ENCODE assay signal across 8 cellular contexts in the genomic region with DNA sequence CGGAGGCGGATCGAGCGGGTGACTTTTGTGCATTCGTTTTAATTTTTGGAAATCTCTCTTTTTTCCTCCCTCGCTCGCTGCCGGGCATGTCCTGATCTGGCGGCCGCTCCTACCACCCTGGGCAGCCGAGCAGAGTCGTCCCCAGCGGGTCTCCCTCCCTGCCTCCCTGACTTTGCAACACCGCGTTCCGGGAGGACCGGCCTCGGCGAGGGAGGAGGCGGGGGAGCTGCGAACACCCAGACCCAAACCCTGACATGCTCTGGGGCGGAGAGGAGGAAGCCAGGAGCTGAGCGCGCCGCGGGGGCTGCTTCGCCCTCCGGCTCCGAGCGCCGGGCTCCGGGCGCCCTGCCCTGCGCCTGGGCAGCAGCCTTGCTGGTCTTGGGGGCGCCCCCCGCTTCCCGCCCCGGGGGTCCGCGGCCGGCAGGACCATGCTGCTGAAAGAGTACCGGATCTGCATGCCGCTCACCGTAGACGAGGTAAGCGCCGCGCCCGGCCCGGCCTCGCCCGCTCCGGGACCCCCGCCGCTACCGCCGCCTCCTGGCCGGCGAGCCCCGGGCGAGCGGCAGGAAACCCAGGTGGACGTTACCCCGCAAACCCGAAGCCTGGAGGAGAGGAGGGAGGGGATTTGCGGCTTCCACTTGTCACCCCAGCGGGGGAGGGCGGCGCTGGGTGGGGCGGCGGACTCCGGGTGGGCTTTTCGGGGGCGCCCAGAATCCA. TPM values are rescaled to one million over a fixed set of nuclear protein-coding genes. Genes with fewer than 3 reads are reported as not detected.
DNase-seq lines count a peak whose midpoint lies in the region; ATAC-seq, FAIRE-seq and TF ChIP-seq lines count a peak whose summit lies in the region.

No MANE protein-coding gene starts in this region.

- POLR2A ChIA-PET in activated CD8-positive, alpha-beta T cell treated with anti-CD3 and anti-CD28 coated beads, Interleukin-2, amount 10 ng/mL, durations not matched to agents 7 days and 5 days (lab: Charles Lee) = interaction anchor here (0.6 to 8.2 kb wide), 22 partner anchors 12 to 340 kb away, joined by 3 to 135 read pairs (median 6); a partner anchor contains a TSS
- POLR2A ChIA-PET in H1 (lab: Charles Lee; ENCODE audit: partially characterized antibody) = interaction anchor here (0.6 to 1.6 kb wide), 14 partner anchors 10 to 548 kb away, joined by 3 to 4 read pairs (median 3); no protein-coding TSS in a partner anchor

- 0% methylated on average over 37 of the region's 74 CpGs; no CpG with 5 or more reads in 1 of the 2 experiments for WGBS in H1 (ENCODE audit: extremely low coverage in 1 of 2, insufficient coverage in 1 of 2, insufficient read length in 1 of 2, insufficient replicate concordance in 2 of 2, low coverage in 1 of 2, low lambda C conversion rate in 2 of 2, missing lambda C conversion rate in 1 of 2), 2 experiments

- peak overlapping the region; percentile 89 for H3K4me3 Mint-ChIP-seq in activated CD8-positive, alpha-beta T cell treated with anti-CD3 and anti-CD28 coated beads, Interleukin-2, amount 10 ng/mL, durations not matched to agents 7 days and 5 days
- peak overlapping the region; percentile 82 for H3K4me3 Mint-ChIP-seq in mesothelial cell of epicardium
- H3K4me3 Mint-ChIP-seq in stimulated activated naive CD8-positive, alpha-beta T cell treated with anti-CD3 and anti-CD28 coated beads, Interleukin-15, Interleukin-2, amounts not matched to agents 100 ng/mL and 50 ng/mL, for 24 hours = peak overlapping the region; percentile 86

- H3K9ac ChIP-seq in DND-41 (ENCODE audit: low read depth, low read length) (peak overlapping the region; percentile 84), H1 (replicated peaks in 1 of 4; ENCODE audit: extremely low read depth in 1 of 4, low read depth in 3 of 4, low read length in 3 of 4) (peak overlapping the region; percentile 35 to 81 (median 69))

- no peak overlapping the region for H2AK5ac ChIP-seq in H1 (ENCODE audit: low read depth, low read length)

- no peaks in the 10 kb centered on the region for H3K9me3 Mint-ChIP-seq in activated CD8-positive, alpha-beta T cell treated with anti-CD3 and anti-CD28 coated beads, Interleukin-2, amount 10 ng/mL, durations not matched to agents 7 days and 5 days (ENCODE audit: insufficient read depth)
- no peaks in the 10 kb centered on the region for H3K9me3 Mint-ChIP-seq in mesothelial cell of epicardium
- no peaks in the 10 kb centered on the region for H3K9me3 Mint-ChIP-seq in stimulated activated naive CD8-positive, alpha-beta T cell treated with anti-CD3 and anti-CD28 coated beads, Interleukin-15, Interleukin-2, amounts not matched to agents 100 ng/mL and 50 ng/mL, for 24 hours

- no peaks in the 10 kb centered on the region for H3K27me3 ChIP-seq in DND-41 (ENCODE audit: insufficient read depth, low read length, poor library complexity)
- no peaks in the 10 kb centered on the region for H3K27me3 ChIP-seq in H1 (replicated peaks in 1 of 4; ENCODE audit: control insufficient read depth in 3 of 4, extremely low read depth in 1 of 4, insufficient read depth in 3 of 4, low read length in 3 of 4)

- H3K27ac ChIP-seq in DND-41 (ENCODE audit: low read length) (peak overlapping the region; percentile 76), H1 (ENCODE audit: low read depth, low read length) (peak overlapping the region; percentile 63; the same call in 1 of the 2 replicates)

- H3K4ac ChIP-seq in H1 (replicated peaks; ENCODE audit: insufficient read length, low read depth, low read length) = peak overlapping the region; percentile 75

- peak overlapping the region; percentile 90 for H3K27ac Mint-ChIP-seq in activated CD8-positive, alpha-beta T cell treated with anti-CD3 and anti-CD28 coated beads, Interleukin-2, amount 10 ng/mL, durations not matched to agents 7 days and 5 days
- H3K27ac Mint-ChIP-seq in mesothelial cell of epicardium = peak overlapping the region; percentile 84
- peak overlapping the region; percentile 76 for H3K27ac Mint-ChIP-seq in stimulated activated naive CD8-positive, alpha-beta T cell treated with anti-CD3 and anti-CD28 coated beads, Interleukin-15, Interleukin-2, amounts not matched to agents 100 ng/mL and 50 ng/mL, for 24 hours

- TF ChIP-seq EP300 in H1 (IDR thresholded peaks at IDR 0.05; ENCODE audit: borderline replicate concordance in 1 of 2, low read depth in 2 of 2, low read length in 2 of 2) = no peak

- H4K8ac ChIP-seq in H1 (ENCODE audit: extremely low read depth, insufficient read depth, low read length) = peak overlapping the region; percentile 73

- H2BK120ac ChIP-seq in H1 (replicated peaks; ENCODE audit: low read depth, low read length) = no peak overlapping the region

- H3K14ac ChIP-seq in H1 (ENCODE audit: insufficient read length) = no peak overlapping the region

- H3K18ac ChIP-seq in H1 (ENCODE audit: extremely low read depth, low read length) = peak overlapping the region; percentile 85

- peaks cover 24% of the 10 kb centered on the region for H3K36me3 Mint-ChIP-seq in activated CD8-positive, alpha-beta T cell treated with anti-CD3 and anti-CD28 coated beads, Interleukin-2, amount 10 ng/mL, durations not matched to agents 7 days and 5 days (ENCODE audit: low read depth)
- H3K36me3 Mint-ChIP-seq in mesothelial cell of epicardium = no peaks in the 10 kb centered on the region
- peaks cover 23% of the 10 kb centered on the region for H3K36me3 Mint-ChIP-seq in stimulated activated naive CD8-positive, alpha-beta T cell treated with anti-CD3 and anti-CD28 coated beads, Interleukin-15, Interleukin-2, amounts not matched to agents 100 ng/mL and 50 ng/mL, for 24 hours (ENCODE audit: low read depth)

- no peaks in the 10 kb centered on the region for H3K9me3 ChIP-seq in DND-41 (ENCODE audit: insufficient read depth, low read length, severe bottlenecking)
- peaks cover 0 to 4% of the 10 kb centered on the region in 2 experiments; a peak in 1 of 4 replicates for H3K9me3 ChIP-seq in H1 (ENCODE audit: insufficient read depth in 2 of 2, low read depth in 1 of 2, low read length in 1 of 2)

- H2BK5ac ChIP-seq in H1 (ENCODE audit: low read depth, low read length) = no peak overlapping the region; the same call in 1 of the 2 replicates

- no peaks in the 10 kb centered on the region; the same call in 1 of the 2 replicates for H3K36me3 ChIP-seq in DND-41 (ENCODE audit: insufficient read depth, low read length)
- peaks cover 0 to 3% (median 0%) of the 10 kb centered on the region in 4 experiments; a peak in 1 of 8 replicates for H3K36me3 ChIP-seq in H1 (ENCODE audit: control insufficient read depth in 2 of 4, insufficient read depth in 4 of 4, low read length in 3 of 4)

- H3K4me3 ChIP-seq in DND-41 (ENCODE audit: low read depth in 1 of 2, low read length in 2 of 2) (peak overlapping the region; percentile 81 to 88), H1 (ENCODE audit: extremely low read depth in 1 of 4, insufficient read depth in 2 of 4, low read depth in 3 of 4, low read length in 4 of 4) (peak overlapping the region; percentile 80 to 95 (median 91))

- H4K5ac ChIP-seq in H1 (ENCODE audit: insufficient read length, low read depth, low read length) = peak overlapping the region; percentile 69

- no peak for TF ChIP-seq POLR2A in H54 (IDR thresholded peaks at IDR 0.05; ENCODE audit: low read depth, low read length)
- no peak; a peak in 1 of 3 replicates for TF ChIP-seq POLR2A in H1 (IDR thresholded peaks at IDR 0.05; ENCODE audit: control extremely low read depth in 1 of 2, low read depth in 2 of 2, low read length in 2 of 2)

- peaks cover 13% of the 10 kb centered on the region; the same call in 1 of the 2 replicates for H3K23me2 ChIP-seq in H1 (ENCODE audit: low read depth, low read length)

- no peak overlapping the region for H2BK20ac ChIP-seq in H1 (ENCODE audit: low read length)

- H3K56ac ChIP-seq in H1 (replicated peaks; ENCODE audit: insufficient read length, low read depth, low read length) = peak overlapping the region; percentile 60

- peak; percentile 45 for ATAC-seq in DND-41 (ENCODE audit: insufficient read depth, low read depth)
- peak; percentile 32 for ATAC-seq in activated CD8-positive, alpha-beta T cell treated with anti-CD3 and anti-CD28 coated beads, Interleukin-2, amount 10 ng/mL, durations not matched to agents 7 days and 5 days

- peak; percentile 68 for DNase-seq in DND-41
- DNase-seq in H54 (ENCODE audit: insufficient read length, low spot score) = peak; percentile 46
- DNase-seq in NCI-H2171 treated with DMSO at 0.1 percent for 48 hours (lab: John Stamatoyannopoulos, UW) = peak; percentile 53
- DNase-seq in activated CD8-positive, alpha-beta T cell treated with anti-CD3 and anti-CD28 coated beads, Interleukin-2, amount 10 ng/mL, durations not matched to agents 7 days and 5 days = peak; percentile 67
- no peak for DNase-seq in H1 (ENCODE audit: low read depth in 1 of 2, low spot score in 2 of 2)
- DNase-seq in mesothelial cell of epicardium (ENCODE audit: low spot score in 2 of 2, unreplicated experiment in 2 of 2) = peak; percentile 37 to 71
- no peak for DNase-seq in OCI-M2 (lab: John Stamatoyannopoulos, UW; ENCODE audit: unreplicated experiment)

- H3K27me3 Mint-ChIP-seq in activated CD8-positive, alpha-beta T cell treated with anti-CD3 and anti-CD28 coated beads, Interleukin-2, amount 10 ng/mL, durations not matched to agents 7 days and 5 days (ENCODE audit: low read depth) = no peaks in the 10 kb centered on the region
- H3K27me3 Mint-ChIP-seq in mesothelial cell of epicardium (ENCODE audit: low read depth) = no peaks in the 10 kb centered on the region
- no peaks in the 10 kb centered on the region for H3K27me3 Mint-ChIP-seq in stimulated activated naive CD8-positive, alpha-beta T cell treated with anti-CD3 and anti-CD28 coated beads, Interleukin-15, Interleukin-2, amounts not matched to agents 100 ng/mL and 50 ng/mL, for 24 hours

- FAIRE-seq in H54 (lab: Jason Lieb, UNC) (no peak), H1 (lab: Jason Lieb, UNC) (no peak)

- H3K4me2 ChIP-seq in DND-41 (ENCODE audit: insufficient read depth, low read length) = peak overlapping the region; percentile 93
- peak overlapping the region; percentile 75 to 92 for H3K4me2 ChIP-seq in H1 (ENCODE audit: insufficient read depth in 1 of 2, low read depth in 2 of 2, low read length in 2 of 2)

- H2BK15ac ChIP-seq in H1 (ENCODE audit: low read length) = peak overlapping the region; percentile 72; the same call in 1 of the 2 replicates

- H4K20me1 ChIP-seq in DND-41 (ENCODE audit: insufficient read depth, low read length) (no peaks in the 10 kb centered on the region), H1 (replicated peaks in 1 of 2; ENCODE audit: control insufficient read depth in 1 of 2, insufficient read depth in 2 of 2, low read length in 2 of 2) (no peaks in the 10 kb centered on the region)

- peak; percentile 39 for TF ChIP-seq CTCF in DND-41 (IDR thresholded peaks at IDR 0.05; ENCODE audit: borderline replicate concordance, extremely low read depth, low read length, poor library complexity, severe bottlenecking)
- peak in 2 of 3 experiments; percentile 13 to 22; a peak in 3 of 4 replicates for TF ChIP-seq CTCF in H1 (IDR thresholded peaks at IDR 0.05; ENCODE audit: control extremely low read depth in 1 of 3, insufficient read depth in 1 of 3, low read depth in 1 of 3, low read length in 3 of 3)
- no peak for TF ChIP-seq CTCF in mesothelial cell of epicardium (IDR thresholded peaks at IDR 0.05; ENCODE audit: unreplicated experiment)

- H2AFZ ChIP-seq in DND-41 (ENCODE audit: low read depth, low read length) (peak overlapping the region; percentile 91), H1 (ENCODE audit: low read length) (no peak overlapping the region)

- H3K4me1 ChIP-seq in DND-41 (ENCODE audit: insufficient read depth, low read length) (peaks cover 34% of the 10 kb centered on the region), H1 (replicated peaks in 1 of 4; ENCODE audit: control insufficient read depth in 3 of 4, insufficient read depth in 4 of 4, low read length in 3 of 4) (peaks cover 2 to 5% (median 4%) of the 10 kb centered on the region in 4 experiments; a peak in 6 of 7 replicates)

- peak overlapping the region; percentile 87 for H4K91ac ChIP-seq in H1 (replicated peaks; ENCODE audit: insufficient read length, low read length)

- no peaks in the 10 kb centered on the region for H3K79me2 ChIP-seq in DND-41 (ENCODE audit: insufficient read depth, low read length)
- peaks cover 0 to 40% of the 10 kb centered on the region in 2 experiments; a peak in 2 of 4 replicates for H3K79me2 ChIP-seq in H1 (ENCODE audit: control insufficient read depth in 1 of 2, insufficient read depth in 2 of 2, low read length in 2 of 2)

- TF ChIP-seq RAD21 in H1 (IDR thresholded peaks at IDR 0.05 in 1 of 2, conservative IDR thresholded peaks at IDR 0.05 in 1 of 2; ENCODE audit: low read depth in 2 of 2, low read length in 2 of 2) = no peak

- CTCF ChIA-PET in activated CD8-positive, alpha-beta T cell treated with anti-CD3 and anti-CD28 coated beads, Interleukin-2, amount 10 ng/mL, durations not matched to agents 7 days and 5 days (lab: Charles Lee) = interaction anchor here (0.6 to 13.5 kb wide), 36 partner anchors 10 to 459 kb away, joined by 3 to 365 read pairs (median 7); a partner anchor contains a TSS
- CTCF ChIA-PET in H1 (lab: Charles Lee; ENCODE audit: partially characterized antibody) = interaction anchor here (0.8 to 2.9 kb wide), 16 partner anchors 9 to 321 kb away, joined by 3 to 18 read pairs (median 4); no protein-coding TSS in a partner anchor

- no peak overlapping the region for H3K23ac ChIP-seq in H1 (ENCODE audit: insufficient read length)

- H3K79me1 ChIP-seq in H1 (ENCODE audit: low read depth, low read length) = peaks cover 3% of the 10 kb centered on the region

- H3K4me1 Mint-ChIP-seq in activated CD8-positive, alpha-beta T cell treated with anti-CD3 and anti-CD28 coated beads, Interleukin-2, amount 10 ng/mL, durations not matched to agents 7 days and 5 days (ENCODE audit: low read depth) = peaks cover 50% of the 10 kb centered on the region
- H3K4me1 Mint-ChIP-seq in mesothelial cell of epicardium = peaks cover 25% of the 10 kb centered on the region
- H3K4me1 Mint-ChIP-seq in stimulated activated naive CD8-positive, alpha-beta T cell treated with anti-CD3 and anti-CD28 coated beads, Interleukin-15, Interleukin-2, amounts not matched to agents 100 ng/mL and 50 ng/mL, for 24 hours (ENCODE audit: low read depth) = peaks cover 57% of the 10 kb centered on the region

- no peak overlapping the region for H2BK12ac ChIP-seq in H1 (ENCODE audit: low read depth, low read length)

RNA-seq across cellular contexts. Expression of a gene that starts 0.8 kb away (rescaled TPM):
- total RNA-seq in activated CD8-positive, alpha-beta T cell treated with anti-CD3 and anti-CD28 coated beads, Interleukin-2, amount 10 ng/mL, durations not matched to agents 7 days and 5 days = 10 to 100 TPM; 74.0 to 76.5 TPM
- 53.8 and 54.7 TPM in 2 replicates for total RNA-seq in H1 (2021; fragmentation: NEBNext Ultra II Directional; extraction: Animal tissue kit (Norgen Biotek cat#: 25700))
- polyA plus RNA-seq in H1 (2011; rRNA removed) = 13.6 and 17.6 TPM in 2 replicates
- 21.2 TPM for polyA plus RNA-seq in H1 (2011; cell fraction: cytosol; rRNA removed)
- polyA plus RNA-seq in H1 (2011; cell fraction: nucleus; rRNA removed) = 12.1 TPM
- 33.7 to 47.4 TPM (median 36.9 TPM) in 4 replicates for polyA plus RNA-seq in H1 (2012, experiment 1 of 2)
- polyA plus RNA-seq in H1 (2012, experiment 2 of 2) = 46.7 TPM
- 47.4 TPM for polyA plus RNA-seq in H1 (2013, experiment 1 of 2)
- polyA plus RNA-seq in H1 (2013, experiment 2 of 2) = 44.0 TPM
- polyA minus RNA-seq in H1 (2011; rRNA and poly(A)+ RNA removed) = 19.7 and 24.7 TPM in 2 replicates
- polyA minus RNA-seq in H1 (2011; cell fraction: cytosol; rRNA and poly(A)+ RNA removed) = 24.5 TPM
- 25.2 TPM for polyA minus RNA-seq in H1 (2011; cell fraction: nucleus; rRNA and poly(A)+ RNA removed)
- 18.3 to 19.9 TPM (median 19.5 TPM) in 3 replicates for total RNA-seq in mesothelial cell of epicardium

RNA-seq across cellular contexts. Expression of a gene that starts 11.5 kb away (rescaled TPM):
- total RNA-seq in activated CD8-positive, alpha-beta T cell treated with anti-CD3 and anti-CD28 coated beads, Interleukin-2, amount 10 ng/mL, durations not matched to agents 7 days and 5 days = 10 to 100 TPM; 49.4 to 53.9 TPM
- total RNA-seq in H1 (2021; fragmentation: NEBNext Ultra II Directional; extraction: Animal tissue kit (Norgen Biotek cat#: 25700)) = 73.2 and 82.4 TPM in 2 replicates
- polyA plus RNA-seq in H1 (2011; rRNA removed) = 10.1 and 14.0 TPM in 2 replicates
- 25.7 TPM for polyA plus RNA-seq in H1 (2011; cell fraction: cytosol; rRNA removed)
- polyA plus RNA-seq in H1 (2011; cell fraction: nucleus; rRNA removed) = 7.4 TPM
- polyA plus RNA-seq in H1 (2012, experiment 1 of 2) = 42.3 to 72.6 TPM (median 48.4 TPM) in 4 replicates
- polyA plus RNA-seq in H1 (2012, experiment 2 of 2) = 6.7 TPM
- 50.9 TPM for polyA plus RNA-seq in H1 (2013, experiment 1 of 2)
- polyA plus RNA-seq in H1 (2013, experiment 2 of 2) = 55.3 TPM
- 13.2 and 17.0 TPM in 2 replicates for polyA minus RNA-seq in H1 (2011; rRNA and poly(A)+ RNA removed)
- 28.3 TPM for polyA minus RNA-seq in H1 (2011; cell fraction: cytosol; rRNA and poly(A)+ RNA removed)
- polyA minus RNA-seq in H1 (2011; cell fraction: nucleus; rRNA and poly(A)+ RNA removed) = 17.2 TPM
- 41.7 to 45.3 TPM (median 44.4 TPM) in 3 replicates for total RNA-seq in mesothelial cell of epicardium

Comparison
In these comparisons a context has a peak if more than half of its experiments do, and no peak if none do; other contexts are left out.
1. DNase-seq: peak in DND-41 (single experiment), H54 (single experiment), NCI-H2171 treated with DMSO at 0.1 percent for 48 hours (single experiment), activated CD8-positive, alpha-beta T cell treated with anti-CD3 and anti-CD28 coated beads, Interleukin-2, amount 10 ng/mL, durations not matched to agents 7 days and 5 days (single experiment) and mesothelial cell of epicardium (2 of 2); none in H1 (0 of 2) and OCI-M2 (single experiment).
2. Peak in every context shown above with its lines, with median percentiles within 50 percentile points of each other: H3K27ac Mint-ChIP-seq and H3K4me3 Mint-ChIP-seq.